Comparison of ENCODE assay signal across 1 cellular context in the genomic region with DNA sequence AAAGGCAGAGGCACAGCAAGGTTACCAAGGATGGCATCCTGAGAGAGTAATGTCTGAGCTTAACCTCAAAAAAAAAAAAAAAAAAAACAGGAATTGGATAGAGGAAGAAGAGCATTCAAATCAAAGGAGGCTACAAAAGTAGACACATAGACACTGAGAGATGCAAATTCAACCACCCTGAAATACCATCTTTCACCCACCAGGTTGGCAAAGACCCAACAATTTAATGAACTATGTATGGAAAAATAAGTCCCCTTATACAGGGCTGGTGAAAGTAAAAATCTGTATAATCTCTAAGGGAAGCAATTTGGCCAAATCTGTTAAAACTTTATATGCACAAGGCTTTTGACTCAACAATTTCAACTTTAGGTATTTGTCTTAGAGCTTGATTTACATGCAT.
TF ChIP-seq lines count a peak whose summit lies in the region.

No MANE protein-coding gene starts in this region.

TF ChIP-seq in K562, 482 proteins besides CTCF, POLR2A, EP300 and RAD21 (continued from another document):
- peak; percentile 54; the same call in 1 of the 2 replicates for TF ChIP-seq ZBTB40 (IDR thresholded peaks at IDR 0.05)
- TF ChIP-seq ZBTB40 (CRISPR knock-in tag; IDR thresholded peaks at IDR 0.05), result no peak
- no peak for TF ChIP-seq ZNF239 (CRISPR knock-in tag; IDR thresholded peaks at IDR 0.05)
